ENCODE assay signal across 8 cellular contexts in the genomic region with DNA sequence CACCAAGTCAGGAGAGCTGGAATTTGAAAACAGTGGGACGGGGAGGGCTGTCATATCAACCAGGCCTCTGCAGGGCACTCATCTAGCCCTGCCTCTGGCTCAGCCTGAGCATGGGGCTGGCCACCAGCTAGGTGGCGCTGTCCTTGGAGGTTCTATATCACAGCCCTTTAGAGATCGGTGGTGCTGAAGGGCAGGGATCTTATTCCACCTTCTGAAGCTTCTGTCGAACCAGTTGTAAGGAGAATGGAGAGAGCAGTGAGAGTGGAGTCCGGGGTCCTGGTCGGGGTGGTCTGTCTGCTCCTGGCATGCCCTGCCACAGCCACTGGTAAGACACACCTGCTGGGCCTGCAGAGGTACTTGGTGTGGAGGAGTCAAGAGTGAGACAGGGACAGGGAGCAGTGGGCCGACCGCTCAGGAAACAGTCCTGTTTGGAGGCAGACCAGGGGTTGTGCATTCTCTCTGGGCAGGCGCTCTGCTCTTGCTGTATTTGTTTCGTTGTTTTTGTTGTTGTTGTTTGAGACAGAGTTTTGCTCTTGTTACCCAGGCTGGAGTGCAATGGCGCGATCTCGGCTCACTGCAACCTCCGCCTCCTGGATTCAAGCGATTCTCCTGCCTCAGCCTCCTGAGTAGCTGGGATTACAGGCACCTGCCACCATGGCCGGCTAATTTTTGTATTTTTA. TPM values are rescaled to one million over a fixed set of nuclear protein-coding genes. Genes with fewer than 3 reads are reported as not detected.
DNase-seq lines count a peak whose midpoint lies in the region; ATAC-seq and TF ChIP-seq lines count a peak whose summit lies in the region.

A gene with protein sequence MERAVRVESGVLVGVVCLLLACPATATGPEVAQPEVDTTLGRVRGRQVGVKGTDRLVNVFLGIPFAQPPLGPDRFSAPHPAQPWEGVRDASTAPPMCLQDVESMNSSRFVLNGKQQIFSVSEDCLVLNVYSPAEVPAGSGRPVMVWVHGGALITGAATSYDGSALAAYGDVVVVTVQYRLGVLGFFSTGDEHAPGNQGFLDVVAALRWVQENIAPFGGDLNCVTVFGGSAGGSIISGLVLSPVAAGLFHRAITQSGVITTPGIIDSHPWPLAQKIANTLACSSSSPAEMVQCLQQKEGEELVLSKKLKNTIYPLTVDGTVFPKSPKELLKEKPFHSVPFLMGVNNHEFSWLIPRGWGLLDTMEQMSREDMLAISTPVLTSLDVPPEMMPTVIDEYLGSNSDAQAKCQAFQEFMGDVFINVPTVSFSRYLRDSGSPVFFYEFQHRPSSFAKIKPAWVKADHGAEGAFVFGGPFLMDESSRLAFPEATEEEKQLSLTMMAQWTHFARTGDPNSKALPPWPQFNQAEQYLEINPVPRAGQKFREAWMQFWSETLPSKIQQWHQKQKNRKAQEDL (plus strand): TSS at position 202 of the 680 bp plus-strand sequence. CDS start 42 bp downstream, at position 244.

- peak; percentile 62 for TF ChIP-seq CTCF in RWPE1 (conservative IDR thresholded peaks at IDR 0.05; ENCODE audit: low read depth)
- TF ChIP-seq CTCF in left ventricle myocardium inferior (IDR thresholded peaks at IDR 0.05; ENCODE audit: borderline replicate concordance), result peak; percentile 69

- peak within 1 kb of the TSS; percentile 52 for H3K4me3 Mint-ChIP-seq in activated naive CD4-positive, alpha-beta T cell treated with anti-CD3 and anti-CD28 coated beads, Interleukin-2, amount 10 ng/mL, durations not matched to agents 7 days and 5 days

- no peaks in the 10 kb centered on the region for H3K9me3 ChIP-seq in left ventricle myocardium inferior (replicated peaks)

- H3K27ac Mint-ChIP-seq in activated naive CD4-positive, alpha-beta T cell treated with anti-CD3 and anti-CD28 coated beads, Interleukin-2, amount 10 ng/mL, durations not matched to agents 7 days and 5 days, result peak within 1 kb of the TSS; percentile 86

- H3K9me3 Mint-ChIP-seq in activated naive CD4-positive, alpha-beta T cell treated with anti-CD3 and anti-CD28 coated beads, Interleukin-2, amount 10 ng/mL, durations not matched to agents 7 days and 5 days, result no peaks in the 10 kb centered on the region

- in situ Hi-C loops in Caki2 (cut with HindIII; ENCODE audit: low pct_unique_long_range_greater_than_20kb, low sequenced_read_pairs), result no loop called here
- in situ Hi-C loops in KBM-7 (cut with MboI; ENCODE audit: low pct_unique_long_range_greater_than_20kb, low sequenced_read_pairs), result no loop called here

- peaks cover 47% of the 10 kb centered on the region for H3K27me3 Mint-ChIP-seq in activated naive CD4-positive, alpha-beta T cell treated with anti-CD3 and anti-CD28 coated beads, Interleukin-2, amount 10 ng/mL, durations not matched to agents 7 days and 5 days

- H3K4me1 ChIP-seq in left ventricle myocardium inferior, result peaks cover 4% of the 10 kb centered on the region

- H3K4me1 Mint-ChIP-seq in activated naive CD4-positive, alpha-beta T cell treated with anti-CD3 and anti-CD28 coated beads, Interleukin-2, amount 10 ng/mL, durations not matched to agents 7 days and 5 days, result peaks cover 42% of the 10 kb centered on the region

- POLR2A ChIA-PET in RWPE1 (lab: Yijun Ruan, JAX; ENCODE audit: low non-redundant PET), result no interaction called here

- peak; percentile 70 for DNase-seq in Caki2 (ENCODE audit: low read depth)
- DNase-seq in KBM-7, result peak; percentile 88
- DNase-seq in RWPE1 (ENCODE audit: low spot score), result peak; percentile 44
- peak; percentile 83 for DNase-seq in activated naive CD4-positive, alpha-beta T cell treated with anti-CD3 and anti-CD28 coated beads, Interleukin-2, amount 10 ng/mL, durations not matched to agents 7 days and 5 days
- peak; percentile 40 for DNase-seq in left ventricle myocardium inferior
- peak; percentile 66 for DNase-seq in retina

- H3K36me3 ChIP-seq in left ventricle myocardium inferior, result no peaks in the 10 kb centered on the region

- H3K27ac ChIP-seq in RWPE1, result no peak within 1 kb of the TSS; the same call in 1 of the 2 replicates
- H3K27ac ChIP-seq in left ventricle myocardium inferior (replicated peaks), result no peak within 1 kb of the TSS

- CTCF ChIA-PET in RWPE1 (lab: Yijun Ruan, JAX), result interaction anchor here (0.5 to 2.2 kb wide), 6 partner anchors 24 to 1175 kb away, joined by 3 to 8 read pairs (median 3); no protein-coding TSS in a partner anchor
- CTCF ChIA-PET in activated naive CD4-positive, alpha-beta T cell treated with anti-CD3 and anti-CD28 coated beads, Interleukin-2, amount 10 ng/mL, durations not matched to agents 7 days and 5 days (lab: Charles Lee), result interaction anchor here (0.6 to 4.6 kb wide), 24 partner anchors 7 to 489 kb away, joined by 3 to 39 read pairs (median 4); a partner anchor contains a TSS

- no peaks in the 10 kb centered on the region for H3K36me3 Mint-ChIP-seq in activated naive CD4-positive, alpha-beta T cell treated with anti-CD3 and anti-CD28 coated beads, Interleukin-2, amount 10 ng/mL, durations not matched to agents 7 days and 5 days

- ATAC-seq in GM19468 (IDR thresholded peaks at IDR 0.05; ENCODE audit: extremely low read depth, unreplicated experiment) (peak; percentile 76), HG02763 (IDR thresholded peaks at IDR 0.05; ENCODE audit: unreplicated experiment) (no peak)

- H3K27me3 ChIP-seq in left ventricle myocardium inferior (ENCODE audit: low read depth), result peaks cover 4% of the 10 kb centered on the region

- no peak within 1 kb of the TSS for H3K4me3 ChIP-seq in left ventricle myocardium inferior

- intact Hi-C loops in left ventricle myocardium inferior (cut with micrococcal nuclease), result no loop called here

RNA-seq across cellular contexts. Expression of the gene that starts here (rescaled TPM):
- total RNA-seq in Caki2 (2014; rRNA removed; shearing (Covaris generic); ENCODE audit: low replicate concordance), result 1.8 and 2.2 TPM in 2 replicates
- 1.0 TPM for total RNA-seq in left ventricle myocardium inferior
